In genomic region chr14:49892301-49892635, GRCh38 we compare ENCODE assay signal across 8 cellular contexts. TPM values are rescaled to one million over a fixed set of nuclear protein-coding genes. Genes with fewer than 3 reads are reported as not detected.
DNase-seq lines count a peak whose midpoint lies in the region; ATAC-seq and TF ChIP-seq lines count a peak whose summit lies in the region.

No MANE protein-coding gene starts in this region.

- WGBS in esophagus squamous epithelium, 2 donors: 1% methylated on average over 12 of the region's 12 CpGs

- H3K27me3 ChIP-seq in BLaER1 treated with 17β-estradiol and CSF1 and Interleukin-3, amounts not matched to agents 10 nM and 100 nM: no peaks in the 10 kb centered on the region
- H3K27me3 ChIP-seq in esophagus squamous epithelium (no peaks in the 10 kb centered on the region), muscle layer of duodenum (ENCODE audit: low read depth, low read length) (no peaks in the 10 kb centered on the region), uterus (no peaks in the 10 kb centered on the region)

- ATAC-seq in GM18873 (IDR thresholded peaks at IDR 0.05; ENCODE audit: low FRiP score, unreplicated experiment) (peak; percentile 36), HG03342 (IDR thresholded peaks at IDR 0.05; ENCODE audit: unreplicated experiment) (peak; percentile 32)

- no peak for TF ChIP-seq POLR2A in esophagus squamous epithelium (IDR thresholded peaks at IDR 0.05)
- TF ChIP-seq POLR2A in uterus (IDR thresholded peaks at IDR 0.05): no peak

- TF ChIP-seq CTCF in esophagus squamous epithelium (IDR thresholded peaks at IDR 0.05) (peak in 1 of 6 experiments; percentile 17), uterus (IDR thresholded peaks at IDR 0.05) (no peak)

- H3K36me3 ChIP-seq in BLaER1 treated with 17β-estradiol and CSF1 and Interleukin-3, amounts not matched to agents 10 nM and 100 nM: peaks cover 23 to 39% (median 31%) of the 10 kb centered on the region in 11 experiments; a peak in 21 of 22 replicates
- H3K36me3 ChIP-seq in esophagus squamous epithelium: peaks cover 0 to 6% (median 0%) of the 10 kb centered on the region in 3 donors
- H3K36me3 ChIP-seq in muscle layer of duodenum (ENCODE audit: control insufficient read depth in 1 of 2, insufficient read depth in 2 of 2, low read length in 2 of 2): peaks cover 14 to 17% of the 10 kb centered on the region in 2 donors
- no peaks in the 10 kb centered on the region for H3K36me3 ChIP-seq in uterus

- POLR2A ChIA-PET in activated CD4-positive, alpha-beta memory T cell treated with anti-CD3 and anti-CD28 coated beads, Interleukin-2, amount 10 ng/mL, durations not matched to agents 7 days and 5 days (lab: Charles Lee): interaction anchor here (0.7 to 4.0 kb wide), 32 partner anchors 8 to 429 kb away, joined by 3 to 174 read pairs (median 8); partner anchors contain the start of genes DMAC2L, DNAAF2, L2HGDH and MGAT2

- peaks cover 30 to 43% (median 42%) of the 10 kb centered on the region in 11 experiments for H4K20me1 ChIP-seq in BLaER1 treated with 17β-estradiol and CSF1 and Interleukin-3, amounts not matched to agents 10 nM and 100 nM

- DNase-seq in NCI-H510A treated with DMSO at 0.1 percent for 48 hours (lab: John Stamatoyannopoulos, UW) (peak; percentile 60), esophagus squamous epithelium (lab: John Stamatoyannopoulos, UW) (no peak), uterus (peak in 1 of 2 donors; percentile 69)
- peak; percentile 56 for DNase-seq in activated CD4-positive, alpha-beta memory T cell treated with anti-CD3 and anti-CD28 coated beads, Interleukin-2, amount 10 ng/mL, durations not matched to agents 7 days and 5 days

- H3K9ac ChIP-seq in BLaER1 treated with 17β-estradiol and CSF1 and Interleukin-3, amounts not matched to agents 10 nM and 100 nM: peak overlapping the region; percentile 97 to 100 (median 99)

- H3K27me3 Mint-ChIP-seq in activated CD4-positive, alpha-beta memory T cell treated with anti-CD3 and anti-CD28 coated beads, Interleukin-2, amount 10 ng/mL, durations not matched to agents 7 days and 5 days: no peaks in the 10 kb centered on the region

- H3K4me1 ChIP-seq in BLaER1 treated with 17β-estradiol and CSF1 and Interleukin-3, amounts not matched to agents 10 nM and 100 nM: peaks cover 16 to 38% (median 25%) of the 10 kb centered on the region in 10 experiments
- H3K4me1 ChIP-seq in esophagus squamous epithelium (peaks cover 15 to 40% (median 18%) of the 10 kb centered on the region in 3 donors), muscle layer of duodenum (ENCODE audit: control insufficient read depth in 1 of 2, insufficient read depth in 2 of 2, low read length in 2 of 2) (peaks cover 9 to 34% of the 10 kb centered on the region in 2 donors), uterus (peaks cover 10 to 14% of the 10 kb centered on the region in 2 donors)

- peak overlapping the region; percentile 79 to 97 (median 87) for H3K4me2 ChIP-seq in BLaER1 treated with 17β-estradiol and CSF1 and Interleukin-3, amounts not matched to agents 10 nM and 100 nM

- H3K27ac ChIP-seq in BLaER1 treated with 17β-estradiol and CSF1 and Interleukin-3, amounts not matched to agents 10 nM and 100 nM: peak overlapping the region; percentile 96 to 100 (median 99)
- peak overlapping the region; percentile 99 to 100 (median 100) for H3K27ac ChIP-seq in esophagus squamous epithelium
- H3K27ac ChIP-seq in muscle layer of duodenum (ENCODE audit: low read length): peak overlapping the region; percentile 99
- H3K27ac ChIP-seq in uterus: peak overlapping the region; percentile 99 to 100

- intact Hi-C loops in esophagus squamous epithelium (cut with DNase I): loop anchor here (5.0 kb wide), 1 partner anchor 110 kb away; no protein-coding TSS in a partner anchor
- intact Hi-C loops in uterus (cut with DNase I; ENCODE audit: low total_unique reads): loop anchor here (10.0 kb wide), 1 partner anchor 213 kb away; no protein-coding TSS in a partner anchor

- H3K4me3 Mint-ChIP-seq in activated CD4-positive, alpha-beta memory T cell treated with anti-CD3 and anti-CD28 coated beads, Interleukin-2, amount 10 ng/mL, durations not matched to agents 7 days and 5 days: peak overlapping the region; percentile 96

- H3K9me3 ChIP-seq in BLaER1 treated with 17β-estradiol and CSF1 and Interleukin-3, amounts not matched to agents 10 nM and 100 nM (replicated peaks in 1 of 11): peaks cover 0 to 5% (median 0%) of the 10 kb centered on the region in 11 experiments; a peak in 2 of 22 replicates
- no peaks in the 10 kb centered on the region for H3K9me3 ChIP-seq in esophagus squamous epithelium
- no peaks in the 10 kb centered on the region for H3K9me3 ChIP-seq in muscle layer of duodenum (ENCODE audit: control insufficient read depth in 1 of 2, low read length in 2 of 2)
- no peaks in the 10 kb centered on the region for H3K9me3 ChIP-seq in uterus

- H3K27ac Mint-ChIP-seq in activated CD4-positive, alpha-beta memory T cell treated with anti-CD3 and anti-CD28 coated beads, Interleukin-2, amount 10 ng/mL, durations not matched to agents 7 days and 5 days: peak overlapping the region; percentile 100

- H3K4me3 ChIP-seq in BLaER1 treated with 17β-estradiol and CSF1 and Interleukin-3, amounts not matched to agents 10 nM and 100 nM: peak overlapping the region; percentile 79 to 99 (median 94)
- H3K4me3 ChIP-seq in esophagus squamous epithelium (peak overlapping the region; percentile 91 to 99 (median 98)), muscle layer of duodenum (ENCODE audit: low read depth in 1 of 2, low read length in 2 of 2) (peak overlapping the region; percentile 76 to 95), uterus (peak overlapping the region; percentile 83 to 100)

- CTCF ChIA-PET in activated CD4-positive, alpha-beta memory T cell treated with anti-CD3 and anti-CD28 coated beads, Interleukin-2, amount 10 ng/mL, durations not matched to agents 7 days and 5 days (lab: Charles Lee): interaction anchor here (0.7 to 3.4 kb wide), 16 partner anchors 10 to 212 kb away, joined by 3 to 35 read pairs (median 6); partner anchors contain the start of gene NEMF

- peaks cover 22% of the 10 kb centered on the region for H3K4me1 Mint-ChIP-seq in activated CD4-positive, alpha-beta memory T cell treated with anti-CD3 and anti-CD28 coated beads, Interleukin-2, amount 10 ng/mL, durations not matched to agents 7 days and 5 days

- H3K36me3 Mint-ChIP-seq in activated CD4-positive, alpha-beta memory T cell treated with anti-CD3 and anti-CD28 coated beads, Interleukin-2, amount 10 ng/mL, durations not matched to agents 7 days and 5 days (ENCODE audit: low read depth): peaks cover 45% of the 10 kb centered on the region

- H3K9me3 Mint-ChIP-seq in activated CD4-positive, alpha-beta memory T cell treated with anti-CD3 and anti-CD28 coated beads, Interleukin-2, amount 10 ng/mL, durations not matched to agents 7 days and 5 days: no peaks in the 10 kb centered on the region

RNA-seq across cellular contexts. Expression of gene ARF6, which starts 0.6 kb away (rescaled TPM):
- 100 to 1,000 TPM; 198 to 199 TPM for total RNA-seq in activated CD4-positive, alpha-beta memory T cell treated with anti-CD3 and anti-CD28 coated beads, Interleukin-2, amount 10 ng/mL, durations not matched to agents 7 days and 5 days
- total RNA-seq in esophagus squamous epithelium (100 to 1,000 TPM; 109 to 156 (median 133) TPM), uterus (10 to 100 TPM; 21.3 to 70.8 (median 36.1) TPM)

RNA-seq across cellular contexts. Expression of gene NEMF, which starts 39.7 kb away (rescaled TPM):
- total RNA-seq in activated CD4-positive, alpha-beta memory T cell treated with anti-CD3 and anti-CD28 coated beads, Interleukin-2, amount 10 ng/mL, durations not matched to agents 7 days and 5 days: 10 to 100 TPM; 64.7 to 73.3 TPM
- total RNA-seq in esophagus squamous epithelium (10 to 100 TPM; 36.4 to 89.8 (median 59.9) TPM), uterus (100 to 1,000 TPM in 1 of 4 donors, 10 to 100 TPM in 3; 54.3 to 108 (median 74.2) TPM)
